ENCODE assay signal across 1 cellular context in the genomic region with DNA sequence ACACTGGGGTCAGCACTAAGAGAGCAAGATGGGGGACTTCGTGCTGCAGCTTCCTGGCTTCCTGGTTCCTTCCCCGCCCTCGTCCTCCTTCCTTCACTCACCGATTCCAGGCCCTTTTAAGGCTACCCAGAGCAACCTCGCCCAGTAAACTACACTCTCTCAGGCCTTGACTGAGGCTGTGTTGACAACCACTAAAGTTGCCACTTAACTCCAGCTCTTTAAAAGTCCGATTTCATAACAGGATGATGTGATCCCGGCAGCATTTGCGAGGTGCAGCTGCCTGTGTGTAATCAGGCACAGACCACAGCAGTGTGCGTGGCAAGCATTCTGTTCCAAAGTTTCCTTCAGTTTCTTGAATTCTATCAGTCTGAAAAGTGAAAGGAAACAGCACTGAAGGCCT.
TF ChIP-seq lines count a peak whose summit lies in the region.

No MANE protein-coding gene starts in this region.

TF ChIP-seq in GM23338, 12 proteins besides CTCF, POLR2A, EP300 and RAD21:
- no peak for TF ChIP-seq ZNF462 (CRISPR knock-in tag; IDR thresholded peaks at IDR 0.05)
- no peak for TF ChIP-seq ZNF331 (CRISPR knock-in tag; IDR thresholded peaks at IDR 0.05; ENCODE audit: low read depth)
- TF ChIP-seq, protein P1, sequence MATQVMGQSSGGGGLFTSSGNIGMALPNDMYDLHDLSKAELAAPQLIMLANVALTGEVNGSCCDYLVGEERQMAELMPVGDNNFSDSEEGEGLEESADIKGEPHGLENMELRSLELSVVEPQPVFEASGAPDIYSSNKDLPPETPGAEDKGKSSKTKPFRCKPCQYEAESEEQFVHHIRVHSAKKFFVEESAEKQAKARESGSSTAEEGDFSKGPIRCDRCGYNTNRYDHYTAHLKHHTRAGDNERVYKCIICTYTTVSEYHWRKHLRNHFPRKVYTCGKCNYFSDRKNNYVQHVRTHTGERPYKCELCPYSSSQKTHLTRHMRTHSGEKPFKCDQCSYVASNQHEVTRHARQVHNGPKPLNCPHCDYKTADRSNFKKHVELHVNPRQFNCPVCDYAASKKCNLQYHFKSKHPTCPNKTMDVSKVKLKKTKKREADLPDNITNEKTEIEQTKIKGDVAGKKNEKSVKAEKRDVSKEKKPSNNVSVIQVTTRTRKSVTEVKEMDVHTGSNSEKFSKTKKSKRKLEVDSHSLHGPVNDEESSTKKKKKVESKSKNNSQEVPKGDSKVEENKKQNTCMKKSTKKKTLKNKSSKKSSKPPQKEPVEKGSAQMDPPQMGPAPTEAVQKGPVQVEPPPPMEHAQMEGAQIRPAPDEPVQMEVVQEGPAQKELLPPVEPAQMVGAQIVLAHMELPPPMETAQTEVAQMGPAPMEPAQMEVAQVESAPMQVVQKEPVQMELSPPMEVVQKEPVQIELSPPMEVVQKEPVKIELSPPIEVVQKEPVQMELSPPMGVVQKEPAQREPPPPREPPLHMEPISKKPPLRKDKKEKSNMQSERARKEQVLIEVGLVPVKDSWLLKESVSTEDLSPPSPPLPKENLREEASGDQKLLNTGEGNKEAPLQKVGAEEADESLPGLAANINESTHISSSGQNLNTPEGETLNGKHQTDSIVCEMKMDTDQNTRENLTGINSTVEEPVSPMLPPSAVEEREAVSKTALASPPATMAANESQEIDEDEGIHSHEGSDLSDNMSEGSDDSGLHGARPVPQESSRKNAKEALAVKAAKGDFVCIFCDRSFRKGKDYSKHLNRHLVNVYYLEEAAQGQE (IDR thresholded peaks at IDR 0.05; ENCODE audit: unreplicated experiment): no peak
- no peak for TF ChIP-seq POLR2AphosphoS5 (IDR thresholded peaks at IDR 0.05; ENCODE audit: low read depth)
- TF ChIP-seq, protein P2, sequence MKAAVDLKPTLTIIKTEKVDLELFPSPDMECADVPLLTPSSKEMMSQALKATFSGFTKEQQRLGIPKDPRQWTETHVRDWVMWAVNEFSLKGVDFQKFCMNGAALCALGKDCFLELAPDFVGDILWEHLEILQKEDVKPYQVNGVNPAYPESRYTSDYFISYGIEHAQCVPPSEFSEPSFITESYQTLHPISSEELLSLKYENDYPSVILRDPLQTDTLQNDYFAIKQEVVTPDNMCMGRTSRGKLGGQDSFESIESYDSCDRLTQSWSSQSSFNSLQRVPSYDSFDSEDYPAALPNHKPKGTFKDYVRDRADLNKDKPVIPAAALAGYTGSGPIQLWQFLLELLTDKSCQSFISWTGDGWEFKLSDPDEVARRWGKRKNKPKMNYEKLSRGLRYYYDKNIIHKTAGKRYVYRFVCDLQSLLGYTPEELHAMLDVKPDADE (IDR thresholded peaks at IDR 0.05): no peak
- TF ChIP-seq CREB1 (CRISPR knock-in tag; IDR thresholded peaks at IDR 0.05; ENCODE audit: low read depth): no peak
- TF ChIP-seq STAT1 (IDR thresholded peaks at IDR 0.05; ENCODE audit: unreplicated experiment): no peak
- no peak for TF ChIP-seq JUNB (IDR thresholded peaks at IDR 0.05; ENCODE audit: unreplicated experiment)
- no peak for TF ChIP-seq EZH2phosphoT487 (IDR thresholded peaks at IDR 0.05; ENCODE audit: unreplicated experiment)
- TF ChIP-seq NANOG (IDR thresholded peaks at IDR 0.05; ENCODE audit: borderline replicate concordance): no peak
- no peak for TF ChIP-seq ZNF114 (CRISPR knock-in tag; IDR thresholded peaks at IDR 0.05)
- no peak for TF ChIP-seq EZH2 (IDR thresholded peaks at IDR 0.05; ENCODE audit: low read depth, unreplicated experiment)
TF ChIP-seq in GM23338: peak in this region for 0.
